ENCODE assay signal across 8 cellular contexts in genomic region chr1:215710340-215710971, GRCh38.
DNase-seq lines count a peak whose midpoint lies in the region; ATAC-seq and TF ChIP-seq lines count a peak whose summit lies in the region.

No MANE protein-coding gene starts in this region.

- DNase-seq in Caki2 (ENCODE audit: low read depth), result peak; percentile 12
- DNase-seq in NCI-H2107 (lab: John Stamatoyannopoulos, UW), result peak; percentile 67
- peak; percentile 52 for DNase-seq in WTC11 (ENCODE audit: low spot score)
- peak; percentile 51 for DNase-seq in kidney tubule cell (ENCODE audit: low spot score)
- no peak for DNase-seq in stimulated activated CD4-positive, alpha-beta T cell treated with anti-CD3 and anti-CD28 coated beads, Interleukin-4, amount 100 ng/mL, for 24 hours
- no peak for DNase-seq in activated naive CD4-positive, alpha-beta T cell treated with anti-CD3 and anti-CD28 coated beads, Interleukin-2, amount 50 U/mL, for 16 hours

- TF ChIP-seq CTCF in WTC11 (IDR thresholded peaks at IDR 0.05), result peak; percentile 82

- ATAC-seq in GM18907 (IDR thresholded peaks at IDR 0.05; ENCODE audit: unreplicated experiment) (peak; percentile 80), HG03135 (IDR thresholded peaks at IDR 0.05; ENCODE audit: unreplicated experiment) (peak; percentile 90), WTC11 (peak; percentile 99)

- no peak overlapping the region for H3K27ac Mint-ChIP-seq in WTC11

- CTCF ChIA-PET in WTC11 (lab: Charles Lee), result interaction anchor here (0.5 to 1.6 kb wide), 41 partner anchors 9 to 943 kb away, joined by 3 to 21 read pairs (median 3); no protein-coding TSS in a partner anchor

- H3K9me3 Mint-ChIP-seq in WTC11, result no peaks in the 10 kb centered on the region

- no peaks in the 10 kb centered on the region for H3K36me3 Mint-ChIP-seq in WTC11

- H3K4me3 Mint-ChIP-seq in WTC11, result no peak overlapping the region

- POLR2A ChIA-PET in WTC11 (lab: Charles Lee), result no interaction called here

- in situ Hi-C loops in Caki2 (cut with HindIII; ENCODE audit: low pct_unique_long_range_greater_than_20kb, low sequenced_read_pairs), result no loop called here

- 0 out of 2 replicates have a peak, but pooled peaks cover 4% of the 10 kb centered on the region for H3K4me1 Mint-ChIP-seq in WTC11

- no peaks in the 10 kb centered on the region for H3K27me3 Mint-ChIP-seq in WTC11 (ENCODE audit: low read depth)

TF ChIP-seq in WTC11, 78 proteins besides CTCF, POLR2A, EP300 and RAD21:
- TF ChIP-seq, protein P1, sequence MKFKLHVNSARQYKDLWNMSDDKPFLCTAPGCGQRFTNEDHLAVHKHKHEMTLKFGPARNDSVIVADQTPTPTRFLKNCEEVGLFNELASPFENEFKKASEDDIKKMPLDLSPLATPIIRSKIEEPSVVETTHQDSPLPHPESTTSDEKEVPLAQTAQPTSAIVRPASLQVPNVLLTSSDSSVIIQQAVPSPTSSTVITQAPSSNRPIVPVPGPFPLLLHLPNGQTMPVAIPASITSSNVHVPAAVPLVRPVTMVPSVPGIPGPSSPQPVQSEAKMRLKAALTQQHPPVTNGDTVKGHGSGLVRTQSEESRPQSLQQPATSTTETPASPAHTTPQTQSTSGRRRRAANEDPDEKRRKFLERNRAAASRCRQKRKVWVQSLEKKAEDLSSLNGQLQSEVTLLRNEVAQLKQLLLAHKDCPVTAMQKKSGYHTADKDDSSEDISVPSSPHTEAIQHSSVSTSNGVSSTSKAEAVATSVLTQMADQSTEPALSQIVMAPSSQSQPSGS (CRISPR knock-in tag; IDR thresholded peaks at IDR 0.05; ENCODE audit: borderline replicate concordance, low read depth), result no peak
- no peak for TF ChIP-seq CREB1 (CRISPR knock-in tag; IDR thresholded peaks at IDR 0.05)
- TF ChIP-seq RORB (CRISPR knock-in tag; IDR thresholded peaks at IDR 0.05), result no peak
- no peak for TF ChIP-seq ZNF263 (CRISPR knock-in tag; IDR thresholded peaks at IDR 0.05; ENCODE audit: low read depth)
- TF ChIP-seq TCF7 (CRISPR knock-in tag; IDR thresholded peaks at IDR 0.05; ENCODE audit: low read depth), result no peak
- TF ChIP-seq SP1 (CRISPR knock-in tag; conservative IDR thresholded peaks at IDR 0.05), result no peak
- TF ChIP-seq AFF4 (CRISPR knock-in tag; IDR thresholded peaks at IDR 0.05; ENCODE audit: borderline replicate concordance), result no peak
- no peak for TF ChIP-seq ZNF121 (CRISPR knock-in tag; IDR thresholded peaks at IDR 0.05)
- TF ChIP-seq GABPB1 (CRISPR knock-in tag; IDR thresholded peaks at IDR 0.05), result no peak
- no peak for TF ChIP-seq ZNF425 (CRISPR knock-in tag; conservative IDR thresholded peaks at IDR 0.05)
- TF ChIP-seq, protein P2, sequence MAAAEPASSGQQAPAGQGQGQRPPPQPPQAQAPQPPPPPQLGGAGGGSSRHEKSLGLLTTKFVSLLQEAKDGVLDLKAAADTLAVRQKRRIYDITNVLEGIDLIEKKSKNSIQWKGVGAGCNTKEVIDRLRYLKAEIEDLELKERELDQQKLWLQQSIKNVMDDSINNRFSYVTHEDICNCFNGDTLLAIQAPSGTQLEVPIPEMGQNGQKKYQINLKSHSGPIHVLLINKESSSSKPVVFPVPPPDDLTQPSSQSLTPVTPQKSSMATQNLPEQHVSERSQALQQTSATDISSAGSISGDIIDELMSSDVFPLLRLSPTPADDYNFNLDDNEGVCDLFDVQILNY (CRISPR knock-in tag; IDR thresholded peaks at IDR 0.05), result no peak
- TF ChIP-seq ZSCAN18 (CRISPR knock-in tag; IDR thresholded peaks at IDR 0.05), result no peak
- TF ChIP-seq ELF4 (CRISPR knock-in tag; IDR thresholded peaks at IDR 0.05; ENCODE audit: low read depth), result no peak
- TF ChIP-seq, protein P3, sequence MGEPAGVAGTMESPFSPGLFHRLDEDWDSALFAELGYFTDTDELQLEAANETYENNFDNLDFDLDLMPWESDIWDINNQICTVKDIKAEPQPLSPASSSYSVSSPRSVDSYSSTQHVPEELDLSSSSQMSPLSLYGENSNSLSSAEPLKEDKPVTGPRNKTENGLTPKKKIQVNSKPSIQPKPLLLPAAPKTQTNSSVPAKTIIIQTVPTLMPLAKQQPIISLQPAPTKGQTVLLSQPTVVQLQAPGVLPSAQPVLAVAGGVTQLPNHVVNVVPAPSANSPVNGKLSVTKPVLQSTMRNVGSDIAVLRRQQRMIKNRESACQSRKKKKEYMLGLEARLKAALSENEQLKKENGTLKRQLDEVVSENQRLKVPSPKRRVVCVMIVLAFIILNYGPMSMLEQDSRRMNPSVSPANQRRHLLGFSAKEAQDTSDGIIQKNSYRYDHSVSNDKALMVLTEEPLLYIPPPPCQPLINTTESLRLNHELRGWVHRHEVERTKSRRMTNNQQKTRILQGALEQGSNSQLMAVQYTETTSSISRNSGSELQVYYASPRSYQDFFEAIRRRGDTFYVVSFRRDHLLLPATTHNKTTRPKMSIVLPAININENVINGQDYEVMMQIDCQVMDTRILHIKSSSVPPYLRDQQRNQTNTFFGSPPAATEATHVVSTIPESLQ (CRISPR knock-in tag; IDR thresholded peaks at IDR 0.05), result no peak

Comparison
In these comparisons a context has a peak if more than half of its experiments do, and no peak if none do; other contexts are left out.
1. DNase-seq: peak in Caki2 (single experiment), NCI-H2107 (single experiment), WTC11 (single experiment) and kidney tubule cell (single experiment); none in stimulated activated CD4-positive, alpha-beta T cell treated with anti-CD3 and anti-CD28 coated beads, Interleukin-4, amount 100 ng/mL, for 24 hours (single experiment) and activated naive CD4-positive, alpha-beta T cell treated with anti-CD3 and anti-CD28 coated beads, Interleukin-2, amount 50 U/mL, for 16 hours (single experiment).
2. Peak in every context shown above with its lines, with median percentiles within 50 percentile points of each other: ATAC-seq.